Comparison of ENCODE assay signal across 8 cellular contexts in genomic region chr9:99221623-99222415, GRCh38. TPM values are rescaled to one million over a fixed set of nuclear protein-coding genes. Genes with fewer than 3 reads are reported as not detected.
A peak's percentile ranks its signal among the peaks of the same experiment; 100 is the strongest.
DNase-seq lines count a peak whose midpoint lies in the region; ATAC-seq and TF ChIP-seq lines count a peak whose summit lies in the region.

Gene ALG2, minus strand, starts transcription at chr9:99221942. Its CDS starts 48 bp downstream, at chr9:99221894.
Gene SEC61B, plus strand, starts transcription at chr9:99222282. Its CDS starts 82 bp downstream, at chr9:99222364.

- CTCF ChIA-PET in AG04449 (lab: Yijun Ruan, JAX) (interaction anchor here (1.0 to 7.6 kb wide), 6 partner anchors 10 to 223 kb away, joined by 3 to 37 read pairs (median 3); no protein-coding TSS in a partner anchor), WTC11 (lab: Charles Lee) (interaction anchor here (0.5 to 3.0 kb wide), 8 partner anchors 10 to 603 kb away, joined by 3 to 31 read pairs (median 4); no protein-coding TSS in a partner anchor)

- H3K27me3 ChIP-seq in smooth muscle cell (ENCODE audit: low read depth): no peaks in the 10 kb centered on the region

- H3K4me1 Mint-ChIP-seq in WTC11: peaks cover 29% of the 10 kb centered on the region

- H3K9me3 Mint-ChIP-seq in WTC11: no peaks in the 10 kb centered on the region

- no peaks in the 10 kb centered on the region for H3F3A ChIP-seq in smooth muscle cell (ENCODE audit: low read depth)

- DNase-seq in AG04449 (ENCODE audit: low read depth, low spot score) (peak; percentile 77), NCI-H2227 treated with DMSO at 0.1 percent for 48 hours (lab: John Stamatoyannopoulos, UW) (peak; percentile 94), WTC11 (ENCODE audit: low spot score) (peak; percentile 93), cardiac fibroblast (ENCODE audit: low read depth in 2 of 2) (peak; percentile 97 to 98), iPS-NIHi7 (ENCODE audit: extremely low spot score) (peak; percentile 96), smooth muscle cell (lab: John Stamatoyannopoulos, UW; ENCODE audit: unreplicated experiment) (peak; percentile 87)

- H4K20me1 ChIP-seq in smooth muscle cell (ENCODE audit: low read depth): peaks cover 79% of the 10 kb centered on the region

- H3K9ac ChIP-seq in smooth muscle cell (ENCODE audit: low read depth): peak within 1 kb of the TSS; percentile 99

- H3K4me2 ChIP-seq in smooth muscle cell: peak within 1 kb of the TSS; percentile 98

- no peaks in the 10 kb centered on the region for H3K9me3 ChIP-seq in smooth muscle cell (replicated peaks; ENCODE audit: low read depth)

- H3K79me2 ChIP-seq in smooth muscle cell (ENCODE audit: low read depth): peaks cover 94% of the 10 kb centered on the region

- H3K27me3 Mint-ChIP-seq in WTC11 (ENCODE audit: low read depth): no peaks in the 10 kb centered on the region

- peak within 1 kb of the TSS; percentile 100 for H3K27ac Mint-ChIP-seq in WTC11

- H3K27ac ChIP-seq in smooth muscle cell (ENCODE audit: low read depth): peak within 1 kb of the TSS; percentile 99

- POLR2A ChIA-PET in AG04449 (lab: Yijun Ruan, JAX) (interaction anchor here (0.5 to 1.8 kb wide), 9 partner anchors 10 to 1083 kb away, joined by 3 to 8 read pairs (median 3); no protein-coding TSS in a partner anchor), WTC11 (lab: Charles Lee) (interaction anchor here (0.8 to 1.7 kb wide), 6 partner anchors 10 to 218 kb away, joined by 3 to 11 read pairs (median 4); no protein-coding TSS in a partner anchor)

- H3K4me3 Mint-ChIP-seq in WTC11: peak within 1 kb of the TSS; percentile 95

- H3K4me1 ChIP-seq in smooth muscle cell (ENCODE audit: low read depth): peaks cover 33% of the 10 kb centered on the region

- peak within 1 kb of the TSS; percentile 87 for H2AFZ ChIP-seq in smooth muscle cell (ENCODE audit: low read depth)

- H3K36me3 ChIP-seq in smooth muscle cell (ENCODE audit: low read depth): peaks cover 6% of the 10 kb centered on the region

- peak within 1 kb of the TSS; percentile 92 for H3K4me3 ChIP-seq in AG04449 (ENCODE audit: low read depth, low read length)
- peak within 1 kb of the TSS; percentile 86 to 96 for H3K4me3 ChIP-seq in cardiac fibroblast (replicated peaks in 1 of 2; ENCODE audit: low read depth in 2 of 2, low read length in 2 of 2)
- peak within 1 kb of the TSS; percentile 96 for H3K4me3 ChIP-seq in smooth muscle cell

- under 1% methylated on average over 69 of the region's 69 CpGs for WGBS in smooth muscle cell (ENCODE audit: low lambda C conversion rate)

- ATAC-seq in GM18907 (IDR thresholded peaks at IDR 0.05; ENCODE audit: unreplicated experiment) (peak; percentile 89), HG03159 (IDR thresholded peaks at IDR 0.05; ENCODE audit: unreplicated experiment) (peak; percentile 88), WTC11 (peak; percentile 94)

- peaks cover 26% of the 10 kb centered on the region for H3K36me3 Mint-ChIP-seq in WTC11

- TF ChIP-seq CTCF in AG04449 (IDR thresholded peaks at IDR 0.05; ENCODE audit: insufficient read depth, low read length, missing control alignments): no peak
- TF ChIP-seq CTCF in WTC11 (IDR thresholded peaks at IDR 0.05): no peak
- TF ChIP-seq CTCF in cardiac fibroblast (IDR thresholded peaks at IDR 0.05; ENCODE audit: low read depth, low read length): no peak
- TF ChIP-seq CTCF in smooth muscle cell (IDR thresholded peaks at IDR 0.05; ENCODE audit: borderline replicate concordance, insufficient read depth, poor library complexity, severe bottlenecking): no peak

TF ChIP-seq in WTC11, 78 proteins besides CTCF, POLR2A, EP300 and RAD21 (continues in another document):
- TF ChIP-seq IRF2 (CRISPR knock-in tag; IDR thresholded peaks at IDR 0.05; ENCODE audit: borderline replicate concordance, low read depth): no peak
- peak; percentile 14; the same call in 1 of the 2 replicates for TF ChIP-seq TEAD1 (CRISPR knock-in tag; IDR thresholded peaks at IDR 0.05)
- TF ChIP-seq MLX (CRISPR knock-in tag; IDR thresholded peaks at IDR 0.05): no peak
- TF ChIP-seq AR (CRISPR knock-in tag; IDR thresholded peaks at IDR 0.05): no peak
- peak; percentile 41; the same call in 1 of the 2 replicates for TF ChIP-seq SMAD3 (CRISPR knock-in tag; IDR thresholded peaks at IDR 0.05; ENCODE audit: borderline replicate concordance)
- TF ChIP-seq CREB1 (CRISPR knock-in tag; IDR thresholded peaks at IDR 0.05): no peak
- TF ChIP-seq MAX (CRISPR knock-in tag; IDR thresholded peaks at IDR 0.05): peak; percentile 70
- peak; percentile 52 for TF ChIP-seq GABPB1 (CRISPR knock-in tag; IDR thresholded peaks at IDR 0.05)
- TF ChIP-seq SP1 (CRISPR knock-in tag; conservative IDR thresholded peaks at IDR 0.05): peak; percentile 77
- TF ChIP-seq USF2 (CRISPR knock-in tag; IDR thresholded peaks at IDR 0.05): 0 out of 2 replicates have a peak, but pooled peaks have one; percentile 3
- TF ChIP-seq JUN (CRISPR knock-in tag; IDR thresholded peaks at IDR 0.05): peak; percentile 80; the same call in 1 of the 2 replicates
- peak; percentile 23 for TF ChIP-seq PREB (CRISPR knock-in tag; IDR thresholded peaks at IDR 0.05; ENCODE audit: borderline replicate concordance)
- 0 out of 2 replicates have a peak, but pooled peaks have one; percentile 9 for TF ChIP-seq ESRRA (CRISPR knock-in tag; IDR thresholded peaks at IDR 0.05; ENCODE audit: borderline replicate concordance)
- TF ChIP-seq HMGXB4 (CRISPR knock-in tag; IDR thresholded peaks at IDR 0.05): peak; percentile 73
- TF ChIP-seq SMAD4 (CRISPR knock-in tag; IDR thresholded peaks at IDR 0.05): 0 out of 2 replicates have a peak, but pooled peaks have one; percentile 68
- TF ChIP-seq NFE2L1 (CRISPR knock-in tag; IDR thresholded peaks at IDR 0.05): peak; percentile 3; the same call in 1 of the 2 replicates

RNA-seq across cellular contexts. Expression of gene ALG2, which starts in this region (rescaled TPM):
- 24.0 to 25.2 TPM (median 25.0 TPM) in 3 replicates for total RNA-seq in WTC11 (2021)
- 53.6 and 60.4 TPM in 2 replicates for total RNA-seq in smooth muscle cell
- 50.1 and 53.9 TPM in 2 replicates for polyA plus RNA-seq in smooth muscle cell

RNA-seq across cellular contexts. Expression of gene SEC61B, which starts in this region (rescaled TPM):
- total RNA-seq in WTC11 (2021) (153 to 167 TPM (median 156 TPM) in 3 replicates), smooth muscle cell (334 and 385 TPM in 2 replicates)
- polyA plus RNA-seq in smooth muscle cell: 471 and 549 TPM in 2 replicates

Comparison
In these comparisons a context has a peak if more than half of its experiments do, and no peak if none do; other contexts are left out.
1. Peak in every context shown above with its lines: DNase-seq, ATAC-seq, H3K4me3 ChIP-seq and H3K27ac ChIP-seq.